8 cellular contexts compared by ENCODE assay signal in genomic region chr19:15379083-15379995, GRCh38. TPM values are rescaled to one million over a fixed set of nuclear protein-coding genes. Genes with fewer than 3 reads are reported as not detected.
DNase-seq lines count a peak whose midpoint lies in the region; ATAC-seq and TF ChIP-seq lines count a peak whose summit lies in the region.

Gene AKAP8, minus strand, starts transcription at chr19:15379787. Its CDS starts 56 bp downstream, at chr19:15379731.

- TF ChIP-seq EP300 in upper lobe of left lung (IDR thresholded peaks at IDR 0.05), result peak in 1 of 4 donors; percentile 18

- TF ChIP-seq POLR2A in upper lobe of left lung (IDR thresholded peaks at IDR 0.05), result peak in 3 of 4 donors; percentile 46 to 89 (median 84)

- H3K27me3 ChIP-seq in upper lobe of left lung, result no peaks in the 10 kb centered on the region

- H3K9me3 Mint-ChIP-seq in T-helper 1 cell treated with Interleukin-12 subunit alpha and Interleukin-12 subunit beta and Interleukin-4 antibody, amounts not matched to agents 30 μg/mL and 1 μg/mL, for 36 hours, result no peaks in the 10 kb centered on the region

- H3K4me1 ChIP-seq in upper lobe of left lung, result peaks cover 36 to 43% (median 39%) of the 10 kb centered on the region in 4 donors

- H3K27me3 Mint-ChIP-seq in T-helper 1 cell treated with Interleukin-12 subunit alpha and Interleukin-12 subunit beta and Interleukin-4 antibody, amounts not matched to agents 30 μg/mL and 1 μg/mL, for 36 hours (ENCODE audit: low read depth), result no peaks in the 10 kb centered on the region

- H3K4me1 Mint-ChIP-seq in T-helper 1 cell treated with Interleukin-12 subunit alpha and Interleukin-12 subunit beta and Interleukin-4 antibody, amounts not matched to agents 30 μg/mL and 1 μg/mL, for 36 hours (ENCODE audit: low read depth), result peaks cover 31% of the 10 kb centered on the region

- WGBS in upper lobe of left lung, 2 donors, result 0 to 1% methylated on average over 9 to 24 of the region's 111 CpGs

- intact Hi-C loops in left cardiac atrium (cut with DNase I), result loop anchor here (5.0 to 10.0 kb wide), 2 partner anchors 115 to 117 kb away; no protein-coding TSS in a partner anchor
- intact Hi-C loops in posterior vena cava (cut with DNase I), result loop anchor here (5.0 to 10.0 kb wide), 4 partner anchors 55 to 205 kb away; no protein-coding TSS in a partner anchor

- peaks cover 0 to under 1% (median 0%) of the 10 kb centered on the region in 4 donors for H3K36me3 ChIP-seq in upper lobe of left lung

- H3K4me3 Mint-ChIP-seq in T-helper 1 cell treated with Interleukin-12 subunit alpha and Interleukin-12 subunit beta and Interleukin-4 antibody, amounts not matched to agents 30 μg/mL and 1 μg/mL, for 36 hours, result peak within 1 kb of the TSS; percentile 99

- H3K4me3 ChIP-seq in upper lobe of left lung, result peak within 1 kb of the TSS; percentile 77 to 99 (median 94)

- peaks cover 7% of the 10 kb centered on the region for H3K36me3 Mint-ChIP-seq in T-helper 1 cell treated with Interleukin-12 subunit alpha and Interleukin-12 subunit beta and Interleukin-4 antibody, amounts not matched to agents 30 μg/mL and 1 μg/mL, for 36 hours (ENCODE audit: low read depth)

- peak in 3 of 6 experiments; percentile 11 to 22 (median 16) for TF ChIP-seq CTCF in upper lobe of left lung (IDR thresholded peaks at IDR 0.05)

- H3K27ac ChIP-seq in upper lobe of left lung, result peak within 1 kb of the TSS; percentile 96 to 99 (median 98)

- H3K27ac Mint-ChIP-seq in T-helper 1 cell treated with Interleukin-12 subunit alpha and Interleukin-12 subunit beta and Interleukin-4 antibody, amounts not matched to agents 30 μg/mL and 1 μg/mL, for 36 hours, result peak within 1 kb of the TSS; percentile 100

- H3K9me3 ChIP-seq in upper lobe of left lung, result no peaks in the 10 kb centered on the region

- DNase-seq in NCI-H1694 treated with DMSO at 0.1 percent for 48 hours (lab: John Stamatoyannopoulos, UW) (peak; percentile 96), amniotic stem cell (lab: John Stamatoyannopoulos, UW) (peak; percentile 96), left cardiac atrium (peak; percentile 99), posterior vena cava (ENCODE audit: low spot score) (peak; percentile 99), upper lobe of left lung (peak; percentile 99)

- ATAC-seq in GM18499 (IDR thresholded peaks at IDR 0.05; ENCODE audit: insufficient read depth, unreplicated experiment), result peak; percentile 57
- ATAC-seq in HG02938 (IDR thresholded peaks at IDR 0.05; ENCODE audit: unreplicated experiment), result peak; percentile 79
- peak; percentile 96 to 97 for ATAC-seq in left cardiac atrium
- peak; percentile 98 for ATAC-seq in upper lobe of left lung (ENCODE audit: low FRiP score in 2 of 2)

RNA-seq across cellular contexts. Expression of gene AKAP8, which starts in this region (rescaled TPM):
- total RNA-seq in left cardiac atrium (10 to 100 TPM; 16.0 to 30.5 TPM), posterior vena cava (10 to 100 TPM; 24.2 to 33.6 TPM), upper lobe of left lung (100 to 1,000 TPM in 1 of 6 donors, 10 to 100 TPM in 5; 28.1 to 117 (median 41.3) TPM)

Comparison
In these comparisons a context has a peak if more than half of its experiments do, and no peak if none do; other contexts are left out.
1. Peak in every context shown above with its lines: DNase-seq, ATAC-seq, H3K4me3 ChIP-seq and H3K27ac ChIP-seq.